3 cellular contexts compared by ENCODE assay signal in the genomic region with DNA sequence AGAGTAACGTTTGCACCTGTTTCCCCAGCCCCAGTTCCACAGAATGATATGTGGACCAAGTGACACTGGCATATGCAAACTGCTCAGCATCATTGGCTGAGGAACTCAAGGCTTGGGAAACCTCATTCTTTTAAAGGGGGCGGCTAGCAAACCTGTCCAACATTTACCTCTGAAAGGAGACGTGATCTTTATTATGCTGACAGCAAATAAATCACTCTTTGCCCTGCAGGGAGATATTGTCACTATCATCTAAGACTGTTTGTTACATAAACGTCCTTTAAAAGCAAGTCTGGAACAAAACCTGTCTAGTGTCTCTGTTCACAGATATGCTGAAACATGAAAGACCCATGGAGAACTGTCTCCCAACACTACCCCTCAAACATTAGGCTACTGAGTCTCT.
TF ChIP-seq lines count a peak whose summit lies in the region.

No MANE protein-coding gene starts in this region.

TF ChIP-seq in A549, 52 proteins besides CTCF, POLR2A, EP300 and RAD21:
- peak; percentile 11 for TF ChIP-seq MAFK (IDR thresholded peaks at IDR 0.05; ENCODE audit: partially characterized antibody)
- no peak for TF ChIP-seq EHF (CRISPR knock-in tag; IDR thresholded peaks at IDR 0.05)

TF ChIP-seq in K562, 482 proteins besides CTCF, POLR2A, EP300 and RAD21:
- TF ChIP-seq, protein P1, sequence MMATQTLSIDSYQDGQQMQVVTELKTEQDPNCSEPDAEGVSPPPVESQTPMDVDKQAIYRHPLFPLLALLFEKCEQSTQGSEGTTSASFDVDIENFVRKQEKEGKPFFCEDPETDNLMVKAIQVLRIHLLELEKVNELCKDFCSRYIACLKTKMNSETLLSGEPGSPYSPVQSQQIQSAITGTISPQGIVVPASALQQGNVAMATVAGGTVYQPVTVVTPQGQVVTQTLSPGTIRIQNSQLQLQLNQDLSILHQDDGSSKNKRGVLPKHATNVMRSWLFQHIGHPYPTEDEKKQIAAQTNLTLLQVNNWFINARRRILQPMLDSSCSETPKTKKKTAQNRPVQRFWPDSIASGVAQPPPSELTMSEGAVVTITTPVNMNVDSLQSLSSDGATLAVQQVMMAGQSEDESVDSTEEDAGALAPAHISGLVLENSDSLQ (IDR thresholded peaks at IDR 0.05), result peak; percentile 54
- TF ChIP-seq ZNF316 (IDR thresholded peaks at IDR 0.05), result peak; percentile 53
- TF ChIP-seq, protein P2, sequence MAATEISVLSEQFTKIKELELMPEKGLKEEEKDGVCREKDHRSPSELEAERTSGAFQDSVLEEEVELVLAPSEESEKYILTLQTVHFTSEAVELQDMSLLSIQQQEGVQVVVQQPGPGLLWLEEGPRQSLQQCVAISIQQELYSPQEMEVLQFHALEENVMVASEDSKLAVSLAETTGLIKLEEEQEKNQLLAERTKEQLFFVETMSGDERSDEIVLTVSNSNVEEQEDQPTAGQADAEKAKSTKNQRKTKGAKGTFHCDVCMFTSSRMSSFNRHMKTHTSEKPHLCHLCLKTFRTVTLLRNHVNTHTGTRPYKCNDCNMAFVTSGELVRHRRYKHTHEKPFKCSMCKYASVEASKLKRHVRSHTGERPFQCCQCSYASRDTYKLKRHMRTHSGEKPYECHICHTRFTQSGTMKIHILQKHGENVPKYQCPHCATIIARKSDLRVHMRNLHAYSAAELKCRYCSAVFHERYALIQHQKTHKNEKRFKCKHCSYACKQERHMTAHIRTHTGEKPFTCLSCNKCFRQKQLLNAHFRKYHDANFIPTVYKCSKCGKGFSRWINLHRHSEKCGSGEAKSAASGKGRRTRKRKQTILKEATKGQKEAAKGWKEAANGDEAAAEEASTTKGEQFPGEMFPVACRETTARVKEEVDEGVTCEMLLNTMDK (IDR thresholded peaks at IDR 0.05; ENCODE audit: borderline replicate concordance, insufficient read depth, low read depth, low read length, poor library complexity, severe bottlenecking), result no peak
- TF ChIP-seq RUNX1 (IDR thresholded peaks at IDR 0.05; ENCODE audit: low read depth), result no peak
- TF ChIP-seq NCOA6 (IDR thresholded peaks at IDR 0.05), result no peak
- TF ChIP-seq, protein P3, sequence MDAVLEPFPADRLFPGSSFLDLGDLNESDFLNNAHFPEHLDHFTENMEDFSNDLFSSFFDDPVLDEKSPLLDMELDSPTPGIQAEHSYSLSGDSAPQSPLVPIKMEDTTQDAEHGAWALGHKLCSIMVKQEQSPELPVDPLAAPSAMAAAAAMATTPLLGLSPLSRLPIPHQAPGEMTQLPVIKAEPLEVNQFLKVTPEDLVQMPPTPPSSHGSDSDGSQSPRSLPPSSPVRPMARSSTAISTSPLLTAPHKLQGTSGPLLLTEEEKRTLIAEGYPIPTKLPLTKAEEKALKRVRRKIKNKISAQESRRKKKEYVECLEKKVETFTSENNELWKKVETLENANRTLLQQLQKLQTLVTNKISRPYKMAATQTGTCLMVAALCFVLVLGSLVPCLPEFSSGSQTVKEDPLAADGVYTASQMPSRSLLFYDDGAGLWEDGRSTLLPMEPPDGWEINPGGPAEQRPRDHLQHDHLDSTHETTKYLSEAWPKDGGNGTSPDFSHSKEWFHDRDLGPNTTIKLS (IDR thresholded peaks at IDR 0.05; ENCODE audit: borderline replicate concordance, low read depth), result no peak
- TF ChIP-seq, protein P4, sequence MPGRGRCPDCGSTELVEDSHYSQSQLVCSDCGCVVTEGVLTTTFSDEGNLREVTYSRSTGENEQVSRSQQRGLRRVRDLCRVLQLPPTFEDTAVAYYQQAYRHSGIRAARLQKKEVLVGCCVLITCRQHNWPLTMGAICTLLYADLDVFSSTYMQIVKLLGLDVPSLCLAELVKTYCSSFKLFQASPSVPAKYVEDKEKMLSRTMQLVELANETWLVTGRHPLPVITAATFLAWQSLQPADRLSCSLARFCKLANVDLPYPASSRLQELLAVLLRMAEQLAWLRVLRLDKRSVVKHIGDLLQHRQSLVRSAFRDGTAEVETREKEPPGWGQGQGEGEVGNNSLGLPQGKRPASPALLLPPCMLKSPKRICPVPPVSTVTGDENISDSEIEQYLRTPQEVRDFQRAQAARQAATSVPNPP (IDR thresholded peaks at IDR 0.05; ENCODE audit: borderline replicate concordance, insufficient read depth, insufficient read length), result no peak
- TF ChIP-seq U2AF2 (optimal IDR thresholded peaks at IDR 0.05; ENCODE audit: low read depth, low read length), result no peak
- no peak for TF ChIP-seq ZC3H4 (CRISPR knock-in tag; IDR thresholded peaks at IDR 0.05; ENCODE audit: borderline replicate concordance)
- TF ChIP-seq MEIS2 (IDR thresholded peaks at IDR 0.05; ENCODE audit: partially characterized antibody), result peak; percentile 76
- TF ChIP-seq ZNF217 (CRISPR knock-in tag; IDR thresholded peaks at IDR 0.05), result no peak

TF ChIP-seq in SK-N-SH, 30 proteins besides CTCF, POLR2A, EP300 and RAD21:
- TF ChIP-seq TCF12 (IDR thresholded peaks at IDR 0.05), result no peak
- TF ChIP-seq SMC3 (IDR thresholded peaks at IDR 0.05; ENCODE audit: low read depth, low read length), result no peak
- TF ChIP-seq SIN3A (IDR thresholded peaks at IDR 0.05; ENCODE audit: borderline replicate concordance, low read depth, low read length), result no peak
- no peak for TF ChIP-seq POLR2AphosphoS5 (IDR thresholded peaks at IDR 0.05; ENCODE audit: low read depth, low read length)
- TF ChIP-seq FOXM1 (IDR thresholded peaks at IDR 0.05; ENCODE audit: low read depth), result no peak
- no peak for TF ChIP-seq MXI1 (IDR thresholded peaks at IDR 0.05; ENCODE audit: low read depth, low read length)
- no peak for TF ChIP-seq MEF2A (IDR thresholded peaks at IDR 0.05; ENCODE audit: borderline replicate concordance, low read depth)
- no peak for TF ChIP-seq GATA2 (CRISPR knock-in tag; IDR thresholded peaks at IDR 0.05)
- TF ChIP-seq TEAD4 (IDR thresholded peaks at IDR 0.05; ENCODE audit: borderline replicate concordance, insufficient read depth), result no peak
